10 cellular contexts compared by ENCODE assay signal in the genomic region with DNA sequence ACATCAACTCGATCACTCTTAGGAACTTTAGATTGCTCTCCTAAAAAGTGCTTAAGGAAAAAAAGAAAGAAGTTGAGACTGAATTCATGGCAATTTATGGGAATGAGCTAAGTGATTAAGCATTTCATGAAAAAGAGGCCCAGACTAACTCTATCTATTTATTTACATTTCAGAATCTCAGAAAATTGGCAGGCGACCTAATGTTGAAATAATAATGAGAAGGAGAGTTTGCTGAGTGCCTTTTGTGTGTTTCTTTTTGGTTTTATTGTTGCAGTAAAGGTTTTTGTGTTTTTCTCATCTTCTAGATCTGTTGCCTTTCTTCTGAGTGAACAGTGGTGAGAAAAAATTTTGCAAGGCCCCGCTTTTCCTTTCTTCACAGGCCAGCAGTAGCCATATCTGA. TPM values are rescaled to one million over a fixed set of nuclear protein-coding genes. Genes with fewer than 3 reads are reported as not detected.
DNase-seq lines count a peak whose midpoint lies in the region; ATAC-seq and TF ChIP-seq lines count a peak whose summit lies in the region.
"Had no signal": no experiment of that assay in that cellular context is flagged by ENCODE, and none has a peak within 500 bp of the region (broad histone marks: within the 10 kb centered on the region; RNA-seq: fewer than 3 reads in every experiment).

No MANE protein-coding gene starts in this region.

- H3K36me3 ChIP-seq in ascending aorta, result no peaks in the 10 kb centered on the region
- peaks cover 0 to 1% of the 10 kb centered on the region in 2 donors for H3K36me3 ChIP-seq in lung (ENCODE audit: control insufficient read depth in 2 of 2, insufficient read depth in 2 of 2, low read length in 2 of 2)
- no peaks in the 10 kb centered on the region for H3K36me3 ChIP-seq in transverse colon
- H3K36me3 ChIP-seq: BLaER1 treated with 17β-estradiol and CSF1 and Interleukin-3, amounts not matched to agents 10 nM and 100 nM had no signal

- H3K9me3 ChIP-seq in ascending aorta (no peaks in the 10 kb centered on the region), lung (ENCODE audit: control insufficient read depth in 2 of 2, insufficient read depth in 1 of 2, low read length in 1 of 2) (no peaks in the 10 kb centered on the region), transverse colon (no peaks in the 10 kb centered on the region)
- H3K9me3 ChIP-seq: BLaER1 treated with 17β-estradiol and CSF1 and Interleukin-3, amounts not matched to agents 10 nM and 100 nM had no signal

- no peaks in the 10 kb centered on the region for H3K9me3 Mint-ChIP-seq in activated naive CD4-positive, alpha-beta T cell treated with anti-CD3 and anti-CD28 coated beads for 36 hours

- no peak for TF ChIP-seq CTCF in ascending aorta (IDR thresholded peaks at IDR 0.05)
- no peak for TF ChIP-seq CTCF in lung (IDR thresholded peaks at IDR 0.05; ENCODE audit: control extremely low read depth, extremely low read depth)
- no peak for TF ChIP-seq CTCF in transverse colon (IDR thresholded peaks at IDR 0.05)

- peak overlapping the region; percentile 65 for H3K4me3 Mint-ChIP-seq in activated naive CD4-positive, alpha-beta T cell treated with anti-CD3 and anti-CD28 coated beads for 36 hours

- H3K27ac ChIP-seq in ascending aorta, result peak overlapping the region; percentile 95 to 97
- peak overlapping the region; percentile 61 to 86 for H3K27ac ChIP-seq in lung (ENCODE audit: low read depth in 1 of 2, low read length in 1 of 2)
- H3K27ac ChIP-seq in transverse colon, result peak overlapping the region; percentile 99 to 100 (median 100)
- H3K27ac ChIP-seq: BLaER1 treated with 17β-estradiol and CSF1 and Interleukin-3, amounts not matched to agents 10 nM and 100 nM had no signal

- no peak for ATAC-seq in lung (ENCODE audit: insufficient read depth, low FRiP score)
- ATAC-seq in activated CD4-positive, CD25-positive, alpha-beta regulatory T cell treated with anti-CD3 and anti-CD28 coated beads, Interleukin-2, amount 50 U/mL, for 24 hours, result no peak

- H3K4me3 ChIP-seq in ascending aorta (peak overlapping the region in 1 of 2 donors; percentile 99), lung (no peak overlapping the region), transverse colon (peak overlapping the region in 1 of 4 donors; percentile 1)
- H3K4me3 ChIP-seq: BLaER1 treated with 17β-estradiol and CSF1 and Interleukin-3, amounts not matched to agents 10 nM and 100 nM had no signal

- CTCF ChIA-PET in activated naive CD4-positive, alpha-beta T cell treated with anti-CD3 and anti-CD28 coated beads for 36 hours (lab: Charles Lee), result interaction anchor here (0.7 to 2.3 kb wide), 9 partner anchors 13 to 234 kb away, joined by 3 to 11 read pairs (median 4); no protein-coding TSS in a partner anchor

- intact Hi-C loops in activated naive CD4-positive, alpha-beta T cell treated with anti-CD3 and anti-CD28 coated beads for 36 hours (cut with micrococcal nuclease), result no loop called here
- intact Hi-C loops in ascending aorta (cut with DNase I), result no loop called here
- intact Hi-C loops in transverse colon (cut with DNase I; ENCODE audit: low total_unique reads), result loop anchor here (5.0 kb wide), 1 partner anchor 41 kb away; no protein-coding TSS in a partner anchor

- peaks cover 8% of the 10 kb centered on the region for H3K36me3 Mint-ChIP-seq in activated naive CD4-positive, alpha-beta T cell treated with anti-CD3 and anti-CD28 coated beads for 36 hours (ENCODE audit: low read depth)

- WGBS in lung, 2 donors, result 47 to 60% methylated on average over 3 of the region's 3 CpGs
- WGBS in transverse colon (ENCODE audit: low coverage in 1 of 2), 2 donors, result 75 to 79% methylated on average over 3 of the region's 3 CpGs

- no peak for TF ChIP-seq POLR2A in transverse colon (IDR thresholded peaks at IDR 0.05)

- H3K27ac Mint-ChIP-seq in activated naive CD4-positive, alpha-beta T cell treated with anti-CD3 and anti-CD28 coated beads for 36 hours, result peak overlapping the region; percentile 93

- no peaks in the 10 kb centered on the region for H3K27me3 Mint-ChIP-seq in activated naive CD4-positive, alpha-beta T cell treated with anti-CD3 and anti-CD28 coated beads for 36 hours (ENCODE audit: low read depth)

- TF ChIP-seq EP300 in transverse colon (IDR thresholded peaks at IDR 0.05; ENCODE audit: low read depth), result no peak

- in situ Hi-C loops in transverse colon (cut with MboI; ENCODE audit: low pct_ligation_motif_present in 1 of 4, low pct_unique_long_range_greater_than_20kb in 1 of 4, low sequenced_read_pairs in 3 of 4), result no loop called here

- H3K27me3 ChIP-seq in ascending aorta (no peaks in the 10 kb centered on the region), lung (ENCODE audit: control insufficient read depth, insufficient read depth) (no peaks in the 10 kb centered on the region), transverse colon (peaks cover 9% of the 10 kb centered on the region)

- peaks cover 51% of the 10 kb centered on the region for H3K4me1 Mint-ChIP-seq in activated naive CD4-positive, alpha-beta T cell treated with anti-CD3 and anti-CD28 coated beads for 36 hours (ENCODE audit: low read depth)

- H3K4me1 ChIP-seq in ascending aorta (peaks cover 17 to 46% of the 10 kb centered on the region in 2 donors), lung (ENCODE audit: control insufficient read depth in 2 of 2, insufficient read depth in 2 of 2, low read length in 2 of 2) (peaks cover 0 to 13% of the 10 kb centered on the region in 2 donors), transverse colon (peaks cover 6 to 60% (median 33%) of the 10 kb centered on the region in 4 donors)

- DNase-seq in activated naive CD4-positive, alpha-beta T cell treated with anti-CD3 and anti-CD28 coated beads for 36 hours, result no peak
- DNase-seq in activated naive CD4-positive, alpha-beta T cell (lab: John Stamatoyannopoulos, UW), result no peak
- DNase-seq in ascending aorta (ENCODE audit: low spot score in 2 of 2) (no peak), lung (ENCODE audit: low spot score) (no peak), transverse colon (no peak), DMS114 treated with DMSO at 0.1 percent for 48 hours (lab: John Stamatoyannopoulos, UW; ENCODE audit: unreplicated experiment) (no peak)
- no peak for DNase-seq in central memory CD4-positive, alpha-beta T cell
- DNase-seq: NCI-H1436 had no signal

RNA-seq across cellular contexts. Expression of gene GRK5, which starts 3.8 kb away (rescaled TPM):
- total RNA-seq in activated naive CD4-positive, alpha-beta T cell treated with anti-CD3 and anti-CD28 coated beads for 36 hours, result 10 to 100 TPM; 27.1 to 29.7 TPM
- total RNA-seq in ascending aorta (75.5 TPM), lung (10 to 100 TPM; 42.7 to 43.1 TPM), transverse colon (100 to 1,000 TPM in 1 of 4 donors, 10 to 100 TPM in 1, 1 to 10 TPM in 2; 6.0 to 111 (median 9.5) TPM)
- 10 to 100 TPM; 18.5 to 37.9 TPM for polyA plus RNA-seq in lung

RNA-seq across cellular contexts. Expression of gene PRDX3, which starts 32.6 kb away (rescaled TPM):
- total RNA-seq in activated naive CD4-positive, alpha-beta T cell treated with anti-CD3 and anti-CD28 coated beads for 36 hours, result 100 to 1,000 TPM; 215 to 216 TPM
- total RNA-seq in ascending aorta, result 34.9 TPM
- 100 to 1,000 TPM in 1 of 2 donors, 10 to 100 TPM in 1; 99.9 to 118 TPM for total RNA-seq in lung
- 100 to 1,000 TPM in 1 of 2 donors, 10 to 100 TPM in 1; 84.1 to 155 TPM for polyA plus RNA-seq in lung
- 100 to 1,000 TPM in 2 of 4 donors, 10 to 100 TPM in 2; 24.7 to 141 (median 78.9) TPM for total RNA-seq in transverse colon

RNA-seq across cellular contexts. Expression of gene SFXN4, which starts 45.7 kb away (rescaled TPM):
- 10 to 100 TPM; 46.1 to 51.7 TPM for total RNA-seq in activated naive CD4-positive, alpha-beta T cell treated with anti-CD3 and anti-CD28 coated beads for 36 hours
- total RNA-seq in ascending aorta (13.7 TPM), lung (10 to 100 TPM; 10.6 to 22.0 TPM), transverse colon (10 to 100 TPM; 15.0 to 61.3 (median 27.7) TPM)
- 10 to 100 TPM; 22.1 to 40.4 TPM for polyA plus RNA-seq in lung
